Comparison of ENCODE assay signal across 14 cellular contexts in genomic region chr21:46027855-46028493, GRCh38. TPM values are rescaled to one million over a fixed set of nuclear protein-coding genes. Genes with fewer than 3 reads are reported as not detected.
DNase-seq lines count a peak whose midpoint lies in the region; TF ChIP-seq lines count a peak whose summit lies in the region.
"Had no signal": no experiment of that assay in that cellular context is flagged by ENCODE, and none has a peak within 500 bp of the region (broad histone marks: within the 10 kb centered on the region; RNA-seq: fewer than 3 reads in every experiment).

No MANE protein-coding gene starts in this region.

- no peaks in the 10 kb centered on the region for H3K36me3 Mint-ChIP-seq in activated CD4-positive, alpha-beta T cell treated with anti-CD3 and anti-CD28 coated beads, Interleukin-2, amount 10 ng/mL, durations not matched to agents 7 days and 5 days (ENCODE audit: low read depth)

- 25 to 33% methylated on average over 3 of the region's 3 CpGs for WGBS in esophagus squamous epithelium, 2 donors
- WGBS in mesenchymal stem cell, result 28% methylated on average over 3 of the region's 3 CpGs
- WGBS in spleen, 5 donors, result 53 to 68% (median 62%) methylated on average over 3 of the region's 3 CpGs
- WGBS in thyroid gland, 2 donors, result 57 to 61% methylated on average over 3 of the region's 3 CpGs

- H2AK5ac ChIP-seq in mesenchymal stem cell (ENCODE audit: low read length, severe bottlenecking), result no peak overlapping the region

- H2AFZ ChIP-seq in mesenchymal stem cell (ENCODE audit: low read depth, low read length), result no peak overlapping the region

- H4K91ac ChIP-seq in mesenchymal stem cell (ENCODE audit: low read length), result no peak overlapping the region

- no peak overlapping the region for H3K27ac Mint-ChIP-seq in activated CD4-positive, alpha-beta T cell treated with anti-CD3 and anti-CD28 coated beads, Interleukin-2, amount 10 ng/mL, durations not matched to agents 7 days and 5 days
- H3K27ac Mint-ChIP-seq: endodermal cell had no signal

- H2BK5ac ChIP-seq in mesenchymal stem cell (ENCODE audit: low read depth, low read length, poor library complexity, severe bottlenecking), result no peak overlapping the region

- CTCF ChIA-PET in BJ (lab: Yijun Ruan, JAX), result interaction anchor here (1.1 to 2.0 kb wide), 3 partner anchors 29 to 65 kb away, joined by 3 to 8 read pairs (median 4); no protein-coding TSS in a partner anchor
- CTCF ChIA-PET in activated CD4-positive, alpha-beta T cell treated with anti-CD3 and anti-CD28 coated beads, Interleukin-2, amount 10 ng/mL, durations not matched to agents 7 days and 5 days (lab: Charles Lee), result no interaction called here

- no peak overlapping the region for H2BK15ac ChIP-seq in mesenchymal stem cell (ENCODE audit: low read depth, poor library complexity, severe bottlenecking)

- H2BK120ac ChIP-seq in mesenchymal stem cell (ENCODE audit: low read depth, low read length), result peak overlapping the region; percentile 79

- H3K14ac ChIP-seq in mesenchymal stem cell (ENCODE audit: low read length in 2 of 2), result no peak overlapping the region

- TF ChIP-seq POLR2A in esophagus squamous epithelium (IDR thresholded peaks at IDR 0.05), result no peak
- TF ChIP-seq POLR2A in spleen (IDR thresholded peaks at IDR 0.05), result no peak
- TF ChIP-seq POLR2A in thyroid gland (IDR thresholded peaks at IDR 0.05), result no peak

- TF ChIP-seq CTCF in BJ (IDR thresholded peaks at IDR 0.05; ENCODE audit: insufficient read depth, low read depth, low read length) (no peak), esophagus squamous epithelium (IDR thresholded peaks at IDR 0.05) (no peak), spleen (IDR thresholded peaks at IDR 0.05 in 8 of 11, conservative IDR thresholded peaks at IDR 0.05 in 3 of 11) (no peak), thyroid gland (IDR thresholded peaks at IDR 0.05) (no peak)

- H3K36me3 ChIP-seq in BJ (ENCODE audit: control insufficient read depth, insufficient read depth, low read length) (no peaks in the 10 kb centered on the region), esophagus squamous epithelium (no peaks in the 10 kb centered on the region), mesenchymal stem cell (ENCODE audit: control insufficient read depth in 1 of 2, insufficient read depth in 2 of 2, low read depth in 1 of 2, low read length in 2 of 2) (no peaks in the 10 kb centered on the region), spleen (no peaks in the 10 kb centered on the region), thyroid gland (no peaks in the 10 kb centered on the region)
- H3K36me3 ChIP-seq: right lobe of liver had no signal

- peaks cover 16% of the 10 kb centered on the region for H3K27me3 Mint-ChIP-seq in activated CD4-positive, alpha-beta T cell treated with anti-CD3 and anti-CD28 coated beads, Interleukin-2, amount 10 ng/mL, durations not matched to agents 7 days and 5 days

- H3K4me2 ChIP-seq in mesenchymal stem cell (ENCODE audit: low read length, poor library complexity, severe bottlenecking), result no peak overlapping the region

- H4K8ac ChIP-seq in mesenchymal stem cell (ENCODE audit: low read length), result no peak overlapping the region

- H3K27ac ChIP-seq in esophagus squamous epithelium (peak overlapping the region; percentile 58 to 82 (median 71)), mesenchymal stem cell (ENCODE audit: low read length, poor library complexity, severe bottlenecking) (no peak overlapping the region), spleen (peak overlapping the region in 6 of 8 donors; percentile 3 to 59 (median 34)), thyroid gland (no peak overlapping the region)
- H3K27ac ChIP-seq: right lobe of liver had no signal

- H3K4me1 ChIP-seq in esophagus squamous epithelium, result peaks cover 0 to 27% (median 2%) of the 10 kb centered on the region in 3 donors
- peaks cover 3% of the 10 kb centered on the region for H3K4me1 ChIP-seq in mesenchymal stem cell (ENCODE audit: control insufficient read depth, insufficient read depth, low read depth, low read length)
- no peaks in the 10 kb centered on the region for H3K4me1 ChIP-seq in spleen
- H3K4me1 ChIP-seq in thyroid gland, result no peaks in the 10 kb centered on the region
- H3K4me1 ChIP-seq: right lobe of liver had no signal

- no peak overlapping the region for H3K4me3 Mint-ChIP-seq in activated CD4-positive, alpha-beta T cell treated with anti-CD3 and anti-CD28 coated beads, Interleukin-2, amount 10 ng/mL, durations not matched to agents 7 days and 5 days
- H3K4me3 Mint-ChIP-seq: endodermal cell had no signal

- peak overlapping the region in 1 of 2 experiments; percentile 69 for H2BK12ac ChIP-seq in mesenchymal stem cell (ENCODE audit: low read length in 2 of 2)

- H3K79me1 ChIP-seq in mesenchymal stem cell (replicated peaks; ENCODE audit: low read length, poor library complexity, severe bottlenecking), result no peaks in the 10 kb centered on the region

- H3K4me3 ChIP-seq in BJ (ENCODE audit: low read depth, low read length), result no peak overlapping the region
- H3K4me3 ChIP-seq in esophagus squamous epithelium, result no peak overlapping the region
- H3K4me3 ChIP-seq in mesenchymal stem cell (ENCODE audit: insufficient read depth in 1 of 2, low read depth in 1 of 2, low read length in 2 of 2), result no peak overlapping the region
- H3K4me3 ChIP-seq in spleen, result no peak overlapping the region
- H3K4me3 ChIP-seq in thyroid gland (replicated peaks in 1 of 3), result no peak overlapping the region
- H3K4me3 ChIP-seq: right lobe of liver had no signal

- POLR2A ChIA-PET in BJ (lab: Charles Lee), result no interaction called here
- POLR2A ChIA-PET in activated CD4-positive, alpha-beta T cell treated with anti-CD3 and anti-CD28 coated beads, Interleukin-2, amount 10 ng/mL, durations not matched to agents 7 days and 5 days (lab: Charles Lee), result interaction anchor here (0.7 kb wide), 1 partner anchor 17 kb away, joined by 3 read pairs; no protein-coding TSS in a partner anchor

- H3K18ac ChIP-seq in mesenchymal stem cell (ENCODE audit: low read depth in 1 of 2, low read length in 2 of 2), result peak overlapping the region in 1 of 2 experiments; percentile 43

- DNase-seq in BJ (ENCODE audit: low read depth), result peak; percentile 20
- no peak for DNase-seq in esophagus squamous epithelium (lab: John Stamatoyannopoulos, UW)
- peak; percentile 54 for DNase-seq in mesenchymal stem cell
- DNase-seq in spleen, result no peak
- DNase-seq in thyroid gland, result no peak
- DNase-seq in activated CD4-positive, alpha-beta T cell treated with anti-CD3 and anti-CD28 coated beads, Interleukin-2, amount 10 ng/mL, durations not matched to agents 7 days and 5 days, result no peak
- no peak for DNase-seq in ureter (ENCODE audit: low spot score)
- DNase-seq in activated CD4-positive, alpha-beta T cell treated with anti-CD3 and anti-CD28 coated beads for 4 hours, result no peak
- DNase-seq: DMS 273 treated with DMSO at 0.1 percent for 48 hours, endodermal cell, NCI-H1417 treated with DMSO at 0.1 percent for 48 hours, NCI-H524, right lobe of liver, T1000 had no signal

- H3K27me3 ChIP-seq in BJ (ENCODE audit: control insufficient read depth, insufficient read depth, low read length) (no peaks in the 10 kb centered on the region), esophagus squamous epithelium (peaks cover 0 to under 1% (median 0%) of the 10 kb centered on the region in 4 donors), mesenchymal stem cell (ENCODE audit: control insufficient read depth in 1 of 2, insufficient read depth in 1 of 2, low read length in 2 of 2) (no peaks in the 10 kb centered on the region), spleen (replicated peaks in 1 of 7) (peaks cover 0 to 8% (median 0%) of the 10 kb centered on the region in 7 donors), thyroid gland (no peaks in the 10 kb centered on the region)
- H3K27me3 ChIP-seq: right lobe of liver had no signal

- H3K4ac ChIP-seq in mesenchymal stem cell (ENCODE audit: low read depth in 1 of 2, low read length in 2 of 2), result no peak overlapping the region

- intact Hi-C loops in esophagus squamous epithelium (cut with DNase I), result no loop called here
- intact Hi-C loops in spleen (cut with DNase I; ENCODE audit: low total_unique reads), result no loop called here
- intact Hi-C loops in thyroid gland (cut with DNase I), result no loop called here

- H3K9ac ChIP-seq in mesenchymal stem cell (ENCODE audit: low read length), result peak overlapping the region; percentile 73

- H3K9me3 ChIP-seq in esophagus squamous epithelium (peaks cover 0 to 10% (median 0%) of the 10 kb centered on the region in 3 donors), mesenchymal stem cell (ENCODE audit: control insufficient read depth, low read length) (peaks cover 9% of the 10 kb centered on the region), spleen (peaks cover 0 to 19% (median 11%) of the 10 kb centered on the region in 8 donors), thyroid gland (no peaks in the 10 kb centered on the region)
- H3K9me3 ChIP-seq: right lobe of liver had no signal

- peaks cover 11% of the 10 kb centered on the region for H3K9me3 Mint-ChIP-seq in activated CD4-positive, alpha-beta T cell treated with anti-CD3 and anti-CD28 coated beads, Interleukin-2, amount 10 ng/mL, durations not matched to agents 7 days and 5 days

- H3K4me1 Mint-ChIP-seq in activated CD4-positive, alpha-beta T cell treated with anti-CD3 and anti-CD28 coated beads, Interleukin-2, amount 10 ng/mL, durations not matched to agents 7 days and 5 days, result no peaks in the 10 kb centered on the region

- H3K23ac ChIP-seq in mesenchymal stem cell (ENCODE audit: low read length in 2 of 2), result no peak overlapping the region

RNA-seq across cellular contexts. Expression of gene COL6A1, which starts 46.4 kb away (rescaled TPM):
- polyA plus RNA-seq in BJ (2011; rRNA removed) (220 and 672 TPM in 2 replicates), spleen (100 to 1,000 TPM in 2 of 3 donors, 10 to 100 TPM in 1; 85.7 to 152 (median 119) TPM)
- polyA minus RNA-seq in BJ (2011; rRNA and poly(A)+ RNA removed), result 103 and 155 TPM in 2 replicates
- total RNA-seq in esophagus squamous epithelium (100 to 1,000 TPM in 1 of 4 donors, 10 to 100 TPM in 3; 25.0 to 242 (median 54.9) TPM), spleen (100 to 1,000 TPM in 6 of 7 donors, 10 to 100 TPM in 1; 76.5 to 190 (median 139) TPM), thyroid gland (100 to 1,000 TPM in 3 of 4 donors, 10 to 100 TPM in 1; 96.1 to 213 (median 162) TPM), ureter (289 TPM)
- 2,201 TPM for polyA plus RNA-seq in mesenchymal stem cell (2013, experiment 1 of 2)
- polyA plus RNA-seq in mesenchymal stem cell (2013, experiment 2 of 2), result 2,173 TPM
- under 1 TPM; 0.27 to 0.40 TPM for total RNA-seq in activated CD4-positive, alpha-beta T cell treated with anti-CD3 and anti-CD28 coated beads, Interleukin-2, amount 10 ng/mL, durations not matched to agents 7 days and 5 days

Comparison
In these comparisons a context has a peak if more than half of its experiments do, and no peak if none do; other contexts are left out.
1. DNase-seq: peak in BJ (single experiment) and mesenchymal stem cell (single experiment); none in esophagus squamous epithelium (single experiment), spleen (single experiment), thyroid gland (0 of 2), activated CD4-positive, alpha-beta T cell treated with anti-CD3 and anti-CD28 coated beads, Interleukin-2, amount 10 ng/mL, durations not matched to agents 7 days and 5 days (single experiment), ureter (single experiment) and activated CD4-positive, alpha-beta T cell treated with anti-CD3 and anti-CD28 coated beads for 4 hours (0 of 2).
2. H3K27ac ChIP-seq: peak in esophagus squamous epithelium (4 of 4) and spleen (6 of 8); none in mesenchymal stem cell (single experiment) and thyroid gland (0 of 3).
3. RNA of gene COL6A1, which starts 46.4 kb away (total RNA-seq): 289 TPM in ureter (single experiment), 96.1 to 213 TPM in thyroid gland, 76.5 to 190 TPM in spleen and 25.0 to 242 TPM in esophagus squamous epithelium; 0.27 to 0.40 TPM in activated CD4-positive, alpha-beta T cell treated with anti-CD3 and anti-CD28 coated beads, Interleukin-2, amount 10 ng/mL, durations not matched to agents 7 days and 5 days; every median in the first group is over 10 times any median in the second.